In genomic region chr2:120341977-120342376, GRCh38 we compare ENCODE assay signal across 28 cellular contexts. TPM values are rescaled to one million over a fixed set of nuclear protein-coding genes. Genes with fewer than 3 reads are reported as not detected.
"Had no signal": no experiment of that assay in that cellular context is flagged by ENCODE, and none has a peak within 500 bp of the region (broad histone marks: within the 10 kb centered on the region; RNA-seq: fewer than 3 reads in every experiment).

No MANE protein-coding gene starts in this region.

- H3K9me3 ChIP-seq: gastrocnemius medialis, left ventricle myocardium inferior, mucosa of descending colon, right lobe of liver, thoracic aorta, uterus had no signal

- H3K4me1 ChIP-seq: uterus had no signal

- H3K27ac Mint-ChIP-seq: activated CD4-positive, alpha-beta memory T cell treated with anti-CD3 and anti-CD28 coated beads, Interleukin-2, amount 10 ng/mL, durations not matched to agents 7 days and 5 days; activated CD4-positive, alpha-beta T cell treated with anti-CD3 and anti-CD28 coated beads, Interleukin-2, amount 10 ng/mL, durations not matched to agents 7 days and 5 days; activated T-cell treated with anti-CD3 and anti-CD28 coated beads, Interleukin-2, amount 50 U/mL, for 24 hours; activated T-helper 17 cell treated with anti-CD3 and anti-CD28 coated beads, Interleukin-2, amount 50 U/mL, for 72 hours; effector memory CD8-positive, alpha-beta T cell had no signal

- ATAC-seq: activated T-helper 17 cell treated with anti-CD3 and anti-CD28 coated beads, Interleukin-2, amount 50 U/mL, for 72 hours; effector memory CD8-positive, alpha-beta T cell; gastrocnemius medialis; mucosa of descending colon; right lobe of liver; stimulated activated naive CD8-positive, alpha-beta T cell treated with anti-CD3 and anti-CD28 coated beads, Interleukin-15, Interleukin-2, amounts not matched to agents 100 U/mL and 50 U/mL, for 24 hours had no signal

- H3K27ac ChIP-seq: brain microvascular endothelial cell, gastrocnemius medialis, hepatocyte, left ventricle myocardium inferior, right lobe of liver, uterus had no signal

- H3K4me3 ChIP-seq: gastrocnemius medialis, hepatocyte, left ventricle myocardium inferior, lung, mucosa of descending colon, right lobe of liver, thoracic aorta, uterus had no signal

- H3K9me3 Mint-ChIP-seq: activated CD4-positive, alpha-beta memory T cell treated with anti-CD3 and anti-CD28 coated beads, Interleukin-2, amount 10 ng/mL, durations not matched to agents 7 days and 5 days; activated CD4-positive, alpha-beta T cell treated with anti-CD3 and anti-CD28 coated beads, Interleukin-2, amount 10 ng/mL, durations not matched to agents 7 days and 5 days; activated T-cell treated with anti-CD3 and anti-CD28 coated beads, Interleukin-2, amount 50 U/mL, for 24 hours; activated T-helper 17 cell treated with anti-CD3 and anti-CD28 coated beads, Interleukin-2, amount 50 U/mL, for 72 hours; effector memory CD8-positive, alpha-beta T cell had no signal

- H2AFZ ChIP-seq: hepatocyte had no signal

- H3K4me3 Mint-ChIP-seq: activated CD4-positive, alpha-beta memory T cell treated with anti-CD3 and anti-CD28 coated beads, Interleukin-2, amount 10 ng/mL, durations not matched to agents 7 days and 5 days; activated CD4-positive, alpha-beta T cell treated with anti-CD3 and anti-CD28 coated beads, Interleukin-2, amount 10 ng/mL, durations not matched to agents 7 days and 5 days; activated T-cell treated with anti-CD3 and anti-CD28 coated beads, Interleukin-2, amount 50 U/mL, for 24 hours had no signal

- H3K4me2 ChIP-seq: hepatocyte had no signal

- DNase-seq: activated CD4-positive, alpha-beta memory T cell treated with anti-CD3 and anti-CD28 coated beads, Interleukin-2, amount 10 ng/mL, durations not matched to agents 7 days and 5 days; activated CD4-positive, alpha-beta T cell treated with anti-CD3 and anti-CD28 coated beads, Interleukin-2, amount 10 ng/mL, durations not matched to agents 7 days and 5 days; activated CD4-positive, CD25-positive, alpha-beta regulatory T cell treated with anti-CD3 and anti-CD28 coated beads, Interleukin-2, amount 50 U/mL, for 72 hours; activated CD8-positive, alpha-beta memory T cell treated with anti-CD3 and anti-CD28 coated beads, Interleukin-2, amount 50 U/mL, for 48 hours; activated gamma-delta T cell treated with Interleukin-2 at 50 U/mL for 16 hours; activated naive CD4-positive, alpha-beta T cell treated with anti-CD3 and anti-CD28 coated beads, Interleukin-2, amount 50 U/mL, for 16 hours; activated T-cell treated with anti-CD3 and anti-CD28 coated beads, Interleukin-2, amount 50 U/mL, for 24 hours; amniotic stem cell; brain microvascular endothelial cell; caudate nucleus; cortex of kidney; effector memory CD8-positive, alpha-beta T cell; erythroblast; gastrocnemius medialis; islet precursor cell; left ventricle myocardium inferior; mucosa of descending colon; right lobe of liver; stimulated activated CD4-positive, alpha-beta T cell treated with anti-CD3 and anti-CD28 coated beads, Interleukin-4, amount 100 ng/mL, for 1 hour; stimulated activated naive CD8-positive, alpha-beta T cell treated with anti-CD3 and anti-CD28 coated beads, Interleukin-15, Interleukin-2, amounts not matched to agents 100 U/mL and 50 U/mL, for 24 hours; T1000; trophoblast cell; uterus had no signal

- H3K36me3 ChIP-seq: brain microvascular endothelial cell, gastrocnemius medialis, left ventricle myocardium inferior, right lobe of liver, thoracic aorta, uterus had no signal

- H3K27me3 ChIP-seq: right lobe of liver had no signal

RNA-seq across cellular contexts. Expression of gene INHBB, which starts 4.0 kb away (rescaled TPM):
- total RNA-seq: activated CD4-positive, alpha-beta memory T cell treated with anti-CD3 and anti-CD28 coated beads, Interleukin-2, amount 10 ng/mL, durations not matched to agents 7 days and 5 days; activated CD4-positive, alpha-beta T cell treated with anti-CD3 and anti-CD28 coated beads, Interleukin-2, amount 10 ng/mL, durations not matched to agents 7 days and 5 days; activated T-helper 17 cell treated with anti-CD3 and anti-CD28 coated beads, Interleukin-2, amount 50 U/mL, for 72 hours had no signal
- polyA plus RNA-seq: neural cell had no signal
